In genomic region chr6:15658345-15658744, GRCh38 we compare ENCODE assay signal across 16 cellular contexts. TPM values are rescaled to one million over a fixed set of nuclear protein-coding genes. Genes with fewer than 3 reads are reported as not detected.
A peak's percentile ranks its signal among the peaks of the same experiment; 100 is the strongest.
DNase-seq lines count a peak whose midpoint lies in the region; ATAC-seq and TF ChIP-seq lines count a peak whose summit lies in the region.
"Had no signal": no experiment of that assay in that cellular context is flagged by ENCODE, and none has a peak within 500 bp of the region (broad histone marks: within the 10 kb centered on the region; RNA-seq: fewer than 3 reads in every experiment).

No MANE protein-coding gene starts in this region.

- no peak overlapping the region for H3K4me3 ChIP-seq in SJCRH30
- H3K4me3 ChIP-seq: MG63 had no signal

- no peaks in the 10 kb centered on the region for H3K27me3 ChIP-seq in SJCRH30
- H3K27me3 ChIP-seq: MG63 had no signal

- TF ChIP-seq CTCF in GM13977 (IDR thresholded peaks at IDR 0.05; ENCODE audit: extremely low read depth, insufficient read depth, missing control alignments), result no peak

- ATAC-seq in GM21723 (IDR thresholded peaks at IDR 0.05; ENCODE audit: unreplicated experiment) (peak; percentile 39), HG02571 (IDR thresholded peaks at IDR 0.05; ENCODE audit: unreplicated experiment) (no peak)
- ATAC-seq in natural killer cell treated with Interleukin-12 subunit alpha and Interleukin-12 subunit beta and Interleukin-15 and Interleukin-18, amount 100 ng/mL, for 72 hours, result no peak
- ATAC-seq: left cardiac atrium had no signal

- no peaks in the 10 kb centered on the region for H3K36me3 ChIP-seq in SJCRH30
- H3K36me3 ChIP-seq: MG63 had no signal

- H3K27ac ChIP-seq in SJCRH30, result no peak overlapping the region
- H3K27ac ChIP-seq: C4-2B had no signal

- peak overlapping the region; percentile 42 to 91 (median 60) for H3K4me3 Mint-ChIP-seq in IgD-negative memory B cell
- H3K4me3 Mint-ChIP-seq in natural killer cell treated with Interleukin-12 subunit alpha and Interleukin-12 subunit beta and Interleukin-15 and Interleukin-18, amount 100 ng/mL, for 72 hours, result peak overlapping the region; percentile 48
- H3K4me3 Mint-ChIP-seq: activated naive CD4-positive, alpha-beta T cell treated with anti-CD3 and anti-CD28 coated beads, Interleukin-2, amount 10 ng/mL, durations not matched to agents 7 days and 5 days had no signal

- in situ Hi-C loops in GM13977 (cut with MboI; ENCODE audit: low pct_unique_long_range_greater_than_20kb, low sequenced_read_pairs, unreplicated experiment), result no loop called here

- H3K27ac Mint-ChIP-seq in IgD-negative memory B cell, result peak overlapping the region; percentile 85 to 99 (median 94)
- peak overlapping the region in 1 of 2 donors; percentile 8 for H3K27ac Mint-ChIP-seq in natural killer cell treated with Interleukin-12 subunit alpha and Interleukin-12 subunit beta and Interleukin-15 and Interleukin-18, amount 100 ng/mL, for 72 hours
- H3K27ac Mint-ChIP-seq: activated naive CD4-positive, alpha-beta T cell treated with anti-CD3 and anti-CD28 coated beads, Interleukin-2, amount 10 ng/mL, durations not matched to agents 7 days and 5 days had no signal

- peaks cover 1% of the 10 kb centered on the region for H3K36me3 Mint-ChIP-seq in IgD-negative memory B cell
- no peaks in the 10 kb centered on the region for H3K36me3 Mint-ChIP-seq in natural killer cell treated with Interleukin-12 subunit alpha and Interleukin-12 subunit beta and Interleukin-15 and Interleukin-18, amount 100 ng/mL, for 72 hours

- H3K9me3 Mint-ChIP-seq in IgD-negative memory B cell, result no peaks in the 10 kb centered on the region
- no peaks in the 10 kb centered on the region for H3K9me3 Mint-ChIP-seq in natural killer cell treated with Interleukin-12 subunit alpha and Interleukin-12 subunit beta and Interleukin-15 and Interleukin-18, amount 100 ng/mL, for 72 hours
- H3K9me3 Mint-ChIP-seq: activated naive CD4-positive, alpha-beta T cell treated with anti-CD3 and anti-CD28 coated beads, Interleukin-2, amount 10 ng/mL, durations not matched to agents 7 days and 5 days had no signal

- H3K9me3 ChIP-seq in SJCRH30 (replicated peaks), result no peaks in the 10 kb centered on the region
- H3K9me3 ChIP-seq: MG63 had no signal

- no peaks in the 10 kb centered on the region for H3K27me3 Mint-ChIP-seq in IgD-negative memory B cell
- H3K27me3 Mint-ChIP-seq in natural killer cell treated with Interleukin-12 subunit alpha and Interleukin-12 subunit beta and Interleukin-15 and Interleukin-18, amount 100 ng/mL, for 72 hours, result no peaks in the 10 kb centered on the region
- H3K27me3 Mint-ChIP-seq: activated naive CD4-positive, alpha-beta T cell treated with anti-CD3 and anti-CD28 coated beads, Interleukin-2, amount 10 ng/mL, durations not matched to agents 7 days and 5 days had no signal

- H3K4me1 Mint-ChIP-seq in IgD-negative memory B cell, result peaks cover 44 to 51% (median 49%) of the 10 kb centered on the region in 3 donors
- peaks cover 26 to 36% of the 10 kb centered on the region in 2 donors for H3K4me1 Mint-ChIP-seq in natural killer cell treated with Interleukin-12 subunit alpha and Interleukin-12 subunit beta and Interleukin-15 and Interleukin-18, amount 100 ng/mL, for 72 hours (ENCODE audit: low read depth in 2 of 2)

- peak; percentile 57 for DNase-seq in GM13977 (ENCODE audit: low spot score)
- DNase-seq in natural killer cell treated with Interleukin-12 subunit alpha and Interleukin-12 subunit beta and Interleukin-15 and Interleukin-18, amount 100 ng/mL, for 72 hours (ENCODE audit: low spot score), result no peak
- no peak for DNase-seq in stimulated activated CD4-positive, alpha-beta T cell treated with anti-CD3 and anti-CD28 coated beads, Interleukin-1b, Interleukin-23, amount 100 ng/mL, for 48 hours
- no peak for DNase-seq in SJCRH30
- no peak for DNase-seq in activated CD4-positive, CD25-positive, alpha-beta regulatory T cell treated with anti-CD3 and anti-CD28 coated beads, Interleukin-2, amount 50 U/mL, for 72 hours
- DNase-seq: activated CD4-positive, alpha-beta T cell treated with anti-CD3 and anti-CD28 coated beads for 1 hour; activated naive CD4-positive, alpha-beta T cell treated with anti-CD3 and anti-CD28 coated beads, Interleukin-2, amount 10 ng/mL, durations not matched to agents 7 days and 5 days; effector CD8-positive, alpha-beta T cell; left cardiac atrium; MG63; NCI-H2081; NCI-H524 treated with DMSO at 0.1 percent for 48 hours had no signal

- H3K4me1 ChIP-seq in SJCRH30, result no peaks in the 10 kb centered on the region

RNA-seq across cellular contexts. Expression of gene DTNBP1, which starts 4.5 kb away (rescaled TPM):
- polyA plus RNA-seq in IgD-negative memory B cell, result 56.3 TPM
- total RNA-seq in natural killer cell treated with Interleukin-12 subunit alpha and Interleukin-12 subunit beta and Interleukin-15 and Interleukin-18, amount 100 ng/mL, for 72 hours, result 10 to 100 TPM; 21.5 to 32.6 TPM
- 5.4 and 6.2 TPM in 2 replicates for total RNA-seq in SJCRH30 (2014; rRNA removed; shearing (Covaris generic))
